ENCODE assay signal across 8 cellular contexts in the genomic region with DNA sequence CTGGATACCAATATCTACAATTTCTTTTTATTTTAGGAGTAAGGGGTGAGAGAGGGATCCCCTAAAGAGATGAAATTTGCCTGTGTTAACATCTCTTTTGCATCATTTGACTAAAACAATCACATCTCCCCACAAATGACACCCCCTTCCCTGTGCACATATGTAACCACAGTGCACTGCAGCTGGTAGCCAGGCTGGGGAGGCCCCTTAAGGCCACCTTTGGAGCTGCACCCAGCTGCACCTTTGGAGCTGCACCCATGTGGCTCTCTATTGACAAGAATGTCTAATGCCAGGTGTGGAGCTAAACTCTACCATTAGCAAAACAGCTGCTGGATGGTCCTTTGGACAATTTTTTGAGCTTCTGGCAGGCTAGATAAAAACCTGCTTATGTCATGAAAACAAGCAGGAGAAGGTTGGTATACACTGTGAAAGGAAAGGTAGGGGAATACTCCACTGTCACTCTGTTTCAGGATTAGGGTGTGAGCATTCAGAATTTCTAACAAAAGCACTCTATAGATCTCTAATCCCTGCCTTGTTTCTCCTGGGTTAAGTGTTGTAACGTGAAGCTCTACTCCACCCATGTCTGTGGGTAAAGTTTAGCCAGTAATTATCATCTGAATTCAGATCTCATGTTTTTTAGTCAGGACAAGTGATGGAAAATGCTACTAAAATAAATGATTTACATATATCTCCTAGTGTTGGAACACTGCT. TPM values are rescaled to one million over a fixed set of nuclear protein-coding genes. Genes with fewer than 3 reads are reported as not detected.
DNase-seq lines count a peak whose midpoint lies in the region; ATAC-seq, FAIRE-seq and TF ChIP-seq lines count a peak whose summit lies in the region.

No MANE protein-coding gene starts in this region.

- no peak overlapping the region for H2AFZ ChIP-seq in GM12878 (ENCODE audit: control insufficient read depth, low read depth, low read length)

- H3K4me3 ChIP-seq in GM12865 (ENCODE audit: low read depth, low read length) (no peak overlapping the region), GM12878 (no peak overlapping the region), transverse colon (no peak overlapping the region)

- H3K4me1 ChIP-seq in GM12878 (ENCODE audit: control insufficient read depth, insufficient read depth, low read length) (no peaks in the 10 kb centered on the region), transverse colon (peaks cover 0 to 5% (median 0%) of the 10 kb centered on the region in 4 donors)

- no peak for FAIRE-seq in GM12878 (lab: Jason Lieb, UNC)

- H3K9me3 ChIP-seq in GM12878 (replicated peaks; ENCODE audit: control insufficient read depth, insufficient read depth, low read length) (no peaks in the 10 kb centered on the region), transverse colon (no peaks in the 10 kb centered on the region)

- no peaks in the 10 kb centered on the region for H3K79me2 ChIP-seq in GM12878 (ENCODE audit: control insufficient read depth, insufficient read depth, low read length)

- DNase-seq in GM12865 (ENCODE audit: low read depth) (peak; percentile 49), GM12878 (ENCODE audit: low read depth, low spot score) (no peak), transverse colon (peak; percentile 17), sciatic nerve (ENCODE audit: low spot score) (no peak), middle frontal gyrus (ENCODE audit: extremely low spot score, low spot score) (no peak), HCEC 1CT (no peak)

- H3K27me3 ChIP-seq in GM12878 (replicated peaks in 1 of 2; ENCODE audit: control insufficient read depth in 2 of 2, insufficient read depth in 2 of 2, low read length in 1 of 2) (no peaks in the 10 kb centered on the region), transverse colon (no peaks in the 10 kb centered on the region)

- TF ChIP-seq POLR2A in GM12878 (IDR thresholded peaks at IDR 0.05; ENCODE audit: low read depth, low read length) (no peak), transverse colon (IDR thresholded peaks at IDR 0.05) (no peak)

- intact Hi-C loops in GM12878 (cut with micrococcal nuclease; ENCODE audit: unreplicated experiment): no loop called here
- intact Hi-C loops in transverse colon (cut with DNase I; ENCODE audit: low total_unique reads): no loop called here
- intact Hi-C loops in sciatic nerve (cut with DNase I): no loop called here

- H4K20me1 ChIP-seq in GM12878 (ENCODE audit: control insufficient read depth, insufficient read depth): no peaks in the 10 kb centered on the region

- RAD21 ChIA-PET in GM12878 (lab: Charles Lee; ENCODE audit: unreplicated experiment): interaction anchor here (0.8 to 3.6 kb wide), 6 partner anchors 10 to 445 kb away, joined by 3 to 11 read pairs (median 4); no protein-coding TSS in a partner anchor

- TF ChIP-seq EP300 in GM12878 (IDR thresholded peaks at IDR 0.05; ENCODE audit: borderline replicate concordance in 1 of 2, control insufficient read depth in 1 of 2, low read depth in 2 of 2, low read length in 2 of 2): no peak
- TF ChIP-seq EP300 in transverse colon (IDR thresholded peaks at IDR 0.05; ENCODE audit: low read depth): no peak

- H3K27ac ChIP-seq in GM12878 (ENCODE audit: control insufficient read depth, insufficient read depth): no peak overlapping the region
- no peak overlapping the region for H3K27ac ChIP-seq in transverse colon

- no TSS peak for BruUV-seq in GM12878 (replicated peaks; lab: Mats Ljungman, UMichigan)

- 0 out of 2 replicates have a peak, but pooled peaks have one; percentile 23 for TF ChIP-seq RAD21 in GM12878 (IDR thresholded peaks at IDR 0.05; ENCODE audit: insufficient read depth, low read depth, low read length)

- in situ Hi-C loops in GM12878 (cut with MboI): no loop called here
- in situ Hi-C loops in transverse colon (cut with MboI; ENCODE audit: low pct_ligation_motif_present in 1 of 4, low pct_unique_long_range_greater_than_20kb in 1 of 4, low sequenced_read_pairs in 3 of 4): no loop called here

- POLR2A ChIA-PET in GM12878 (lab: Charles Lee): interaction anchor here (0.8 kb wide), 1 partner anchor 53 kb away, joined by 3 read pairs; no protein-coding TSS in a partner anchor

- CTCF ChIA-PET in GM12878 (lab: Yijun Ruan, JAX): interaction anchor here (1.0 to 3.7 kb wide), 11 partner anchors 10 to 299 kb away, joined by 3 to 16 read pairs (median 4); no protein-coding TSS in a partner anchor

- WGBS in GM12878 (ENCODE audit: insufficient coverage, insufficient replicate concordance, low lambda C conversion rate, missing lambda C conversion rate): 41% methylated on average over 1 of the region's 1 CpG
- WGBS in transverse colon (ENCODE audit: low coverage in 1 of 2), 2 donors: 38 to 46% methylated on average over 1 of the region's 1 CpG

- SMC1A ChIA-PET in GM12878 (lab: Charles Lee; ENCODE audit: uncharacterized antibody, unreplicated experiment): interaction anchor here (1.0 to 2.0 kb wide), 9 partner anchors 9 to 295 kb away, joined by 3 to 7 read pairs (median 5); no protein-coding TSS in a partner anchor

- TF ChIP-seq CTCF in GM12865 (IDR thresholded peaks at IDR 0.05; ENCODE audit: insufficient read depth, low read depth, low read length, missing control alignments) (peak; percentile 43), GM12878 (IDR thresholded peaks at IDR 0.05 in 2 of 3, conservative IDR thresholded peaks at IDR 0.05 in 1 of 3; ENCODE audit: control insufficient read depth in 2 of 3, extremely low read depth in 1 of 3, insufficient read depth in 1 of 3, low read depth in 3 of 3, low read length in 3 of 3) (peak; percentile 22 to 52 (median 38); a peak in 5 of 6 replicates), transverse colon (IDR thresholded peaks at IDR 0.05) (peak in 2 of 5 experiments; percentile 12)

- H3K9ac ChIP-seq in GM12878 (ENCODE audit: control insufficient read depth, insufficient read depth, low read length): no peak overlapping the region

- H3K4me2 ChIP-seq in GM12878 (ENCODE audit: control insufficient read depth, insufficient read depth): no peak overlapping the region

- H3K36me3 ChIP-seq in GM12878 (ENCODE audit: control insufficient read depth in 2 of 2, insufficient read depth in 2 of 2, low read length in 1 of 2) (no peaks in the 10 kb centered on the region), transverse colon (no peaks in the 10 kb centered on the region)

- ATAC-seq in GM19452 (IDR thresholded peaks at IDR 0.05; ENCODE audit: unreplicated experiment) (peak; percentile 52), HG03442 (IDR thresholded peaks at IDR 0.05; ENCODE audit: unreplicated experiment) (peak; percentile 93), GM12878 (peak; percentile 95), sciatic nerve (no peak)

TF ChIP-seq in GM12878, 131 proteins besides CTCF, POLR2A, EP300 and RAD21 (continues in another document):
- TF ChIP-seq ATF7 (IDR thresholded peaks at IDR 0.05; ENCODE audit: low read depth) (no peak), RUNX3 (IDR thresholded peaks at IDR 0.05; ENCODE audit: low read length) (peak; percentile 35; the same call in 1 of the 2 replicates)
- TF ChIP-seq, protein P1, sequence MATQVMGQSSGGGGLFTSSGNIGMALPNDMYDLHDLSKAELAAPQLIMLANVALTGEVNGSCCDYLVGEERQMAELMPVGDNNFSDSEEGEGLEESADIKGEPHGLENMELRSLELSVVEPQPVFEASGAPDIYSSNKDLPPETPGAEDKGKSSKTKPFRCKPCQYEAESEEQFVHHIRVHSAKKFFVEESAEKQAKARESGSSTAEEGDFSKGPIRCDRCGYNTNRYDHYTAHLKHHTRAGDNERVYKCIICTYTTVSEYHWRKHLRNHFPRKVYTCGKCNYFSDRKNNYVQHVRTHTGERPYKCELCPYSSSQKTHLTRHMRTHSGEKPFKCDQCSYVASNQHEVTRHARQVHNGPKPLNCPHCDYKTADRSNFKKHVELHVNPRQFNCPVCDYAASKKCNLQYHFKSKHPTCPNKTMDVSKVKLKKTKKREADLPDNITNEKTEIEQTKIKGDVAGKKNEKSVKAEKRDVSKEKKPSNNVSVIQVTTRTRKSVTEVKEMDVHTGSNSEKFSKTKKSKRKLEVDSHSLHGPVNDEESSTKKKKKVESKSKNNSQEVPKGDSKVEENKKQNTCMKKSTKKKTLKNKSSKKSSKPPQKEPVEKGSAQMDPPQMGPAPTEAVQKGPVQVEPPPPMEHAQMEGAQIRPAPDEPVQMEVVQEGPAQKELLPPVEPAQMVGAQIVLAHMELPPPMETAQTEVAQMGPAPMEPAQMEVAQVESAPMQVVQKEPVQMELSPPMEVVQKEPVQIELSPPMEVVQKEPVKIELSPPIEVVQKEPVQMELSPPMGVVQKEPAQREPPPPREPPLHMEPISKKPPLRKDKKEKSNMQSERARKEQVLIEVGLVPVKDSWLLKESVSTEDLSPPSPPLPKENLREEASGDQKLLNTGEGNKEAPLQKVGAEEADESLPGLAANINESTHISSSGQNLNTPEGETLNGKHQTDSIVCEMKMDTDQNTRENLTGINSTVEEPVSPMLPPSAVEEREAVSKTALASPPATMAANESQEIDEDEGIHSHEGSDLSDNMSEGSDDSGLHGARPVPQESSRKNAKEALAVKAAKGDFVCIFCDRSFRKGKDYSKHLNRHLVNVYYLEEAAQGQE (IDR thresholded peaks at IDR 0.05; ENCODE audit: low read depth, low read length): no peak

RNA-seq across cellular contexts. Expression of a gene that starts 52.1 kb away (rescaled TPM):
- 113 and 121 TPM in 2 replicates for total RNA-seq in GM12878 (2013; cell fraction: nucleolus; rRNA removed)
- 42.7 and 45.1 TPM in 2 replicates for total RNA-seq in GM12878 (2014; rRNA removed)
- total RNA-seq in GM12878 (2014; rRNA removed; fragmentation: Illumina TruSeq; extraction: Trizol): 52.2 and 53.8 TPM in 2 replicates
- 56.0 and 57.5 TPM in 2 replicates for total RNA-seq in GM12878 (2021)
- 50.8 TPM for polyA plus RNA-seq in GM12878 (2011; ENCODE audit: low read depth)
- polyA plus RNA-seq in GM12878 (2011; rRNA removed): 58.5 and 62.4 TPM in 2 replicates
- 65.3 and 76.5 TPM in 2 replicates for polyA plus RNA-seq in GM12878 (2011; cell fraction: cytosol; rRNA removed)
- polyA plus RNA-seq in GM12878 (2011; cell fraction: nucleus; rRNA removed): 77.0 and 90.0 TPM in 2 replicates
- 63.7 and 79.9 TPM in 2 replicates for polyA plus RNA-seq in GM12878 (2012)
- polyA plus RNA-seq in GM12878 (2014; fragmentation: Illumina TruSeq; extraction: Trizol): 103 and 104 TPM in 2 replicates
- 10 to 100 TPM; 29.3 to 47.6 TPM for polyA plus RNA-seq in GM12878 (2014; fragmentation: Nextera tagmentation; extraction: Ambion mirVana)
- polyA plus RNA-seq in GM12878 (2014; rRNA removed): 48.8 and 57.8 TPM in 2 replicates
- 100 to 1,000 TPM; 115 to 126 TPM for polyA plus RNA-seq in GM12878 (2016; fragmentation: Nextera tagmentation; extraction: Ambion mirVana)
- polyA minus RNA-seq in GM12878 (2011; rRNA and poly(A)+ RNA removed): 38.0 and 43.3 TPM in 2 replicates
- polyA minus RNA-seq in GM12878 (2011; cell fraction: cytosol; rRNA and poly(A)+ RNA removed): 22.5 and 26.2 TPM in 2 replicates
- 52.3 and 74.4 TPM in 2 replicates for polyA minus RNA-seq in GM12878 (2011; cell fraction: nucleus; rRNA and poly(A)+ RNA removed)
- total RNA-seq in transverse colon: 100 to 1,000 TPM in 1 of 4 donors, 10 to 100 TPM in 3; 72.2 to 118 (median 94.3) TPM
- 74.6 TPM for total RNA-seq in sciatic nerve

Comparison
In these comparisons a context has a peak if more than half of its experiments do, and no peak if none do; other contexts are left out.
1. DNase-seq: peak in GM12865 (single experiment) and transverse colon (single experiment); none in GM12878 (single experiment), sciatic nerve (single experiment), middle frontal gyrus (single experiment) and HCEC 1CT (single experiment).